ENCODE assay signal across 8 cellular contexts in the genomic region with DNA sequence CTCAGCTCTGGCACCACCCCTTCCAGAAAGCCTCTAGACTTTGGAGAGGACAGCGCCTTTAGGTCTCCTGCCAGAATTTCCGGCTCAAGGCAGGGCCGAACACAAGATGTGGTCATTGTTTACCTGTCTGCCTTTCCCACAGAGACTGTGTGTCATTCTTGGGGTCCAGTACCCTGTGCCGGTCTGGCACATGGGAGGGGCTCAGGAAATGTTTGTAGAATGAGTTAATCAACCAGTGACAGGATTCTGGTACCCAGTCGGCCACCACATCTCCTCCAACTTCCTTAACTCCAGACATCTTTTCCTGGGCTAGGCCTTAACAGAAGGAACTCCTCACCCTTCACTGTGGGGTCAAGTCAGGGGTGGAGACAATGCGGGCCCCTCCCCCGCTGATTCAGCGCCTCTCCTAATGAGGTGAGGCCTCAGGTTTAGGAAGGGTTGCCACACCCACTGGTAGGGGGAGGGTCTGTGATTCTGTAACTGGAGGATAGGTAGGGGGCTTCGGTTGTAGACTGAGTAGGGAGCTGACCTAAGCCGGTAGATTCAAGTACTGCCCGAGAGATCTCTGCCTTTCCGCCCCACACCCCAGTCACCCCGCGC. TPM values are rescaled to one million over a fixed set of nuclear protein-coding genes. Genes with fewer than 3 reads are reported as not detected.
DNase-seq lines count a peak whose midpoint lies in the region; ATAC-seq and TF ChIP-seq lines count a peak whose summit lies in the region.

No MANE protein-coding gene starts in this region.

- H3K27me3 ChIP-seq in OCI-LY1 (ENCODE audit: insufficient read depth, low read length): no peaks in the 10 kb centered on the region

- H3K27ac ChIP-seq in OCI-LY1 (ENCODE audit: low read depth, low read length, poor library complexity, severe bottlenecking): peak overlapping the region; percentile 32

- H3K4me3 Mint-ChIP-seq in MCF 10A (ENCODE audit: unreplicated experiment): peak overlapping the region; percentile 81

- no peaks in the 10 kb centered on the region for H4K20me1 ChIP-seq in OCI-LY1 (ENCODE audit: insufficient read depth, low read length)

- DNase-seq in HFF-Myc (ENCODE audit: extremely low read depth, low read depth) (no peak), MCF 10A (ENCODE audit: unreplicated experiment) (peak; percentile 94), left colon (peak; percentile 78 to 88), Kasumi-1 (lab: John Stamatoyannopoulos, UW) (no peak), D341Med (ENCODE audit: low spot score) (no peak)
- peak; percentile 71 for DNase-seq in stimulated activated CD8-positive, alpha-beta memory T cell treated with anti-CD3 and anti-CD28 coated beads, Interleukin-4, amount 100 ng/mL, for 48 hours

- peak overlapping the region; percentile 78 for H3K9ac ChIP-seq in OCI-LY1 (ENCODE audit: low read length)

- TF ChIP-seq CTCF in HFF-Myc (IDR thresholded peaks at IDR 0.05; ENCODE audit: low read depth, low read length, missing control alignments): no peak
- TF ChIP-seq CTCF in OCI-LY1 (IDR thresholded peaks at IDR 0.05; ENCODE audit: low read length): no peak
- TF ChIP-seq CTCF in MCF 10A (IDR thresholded peaks at IDR 0.05; ENCODE audit: unreplicated experiment): no peak

- POLR2A ChIA-PET in MCF 10A (lab: Yijun Ruan, JAX): interaction anchor here (0.6 to 3.2 kb wide), 17 partner anchors 10 to 262 kb away, joined by 3 to 38 read pairs (median 6); a partner anchor contains a TSS

- no peaks in the 10 kb centered on the region for H3K9me2 ChIP-seq in OCI-LY1 (ENCODE audit: low read depth, low read length)

- H3K9me3 ChIP-seq in OCI-LY1 (ENCODE audit: low read length): no peaks in the 10 kb centered on the region

- H3K9me3 Mint-ChIP-seq in MCF 10A (ENCODE audit: unreplicated experiment): no peaks in the 10 kb centered on the region

- no peaks in the 10 kb centered on the region for H3K36me3 ChIP-seq in OCI-LY1 (ENCODE audit: insufficient read depth, low read length)

- 0 out of 2 replicates have a peak overlapping the region, but pooled peaks have one; percentile 25 for H2AFZ ChIP-seq in OCI-LY1 (ENCODE audit: low read length)

- CTCF ChIA-PET in MCF 10A (lab: Yijun Ruan, JAX): interaction anchor here (1.0 to 1.2 kb wide), 3 partner anchors 30 to 112 kb away, joined by 3 to 6 read pairs (median 5); no protein-coding TSS in a partner anchor

- H3K27me3 Mint-ChIP-seq in MCF 10A (ENCODE audit: insufficient read depth, unreplicated experiment): no peaks in the 10 kb centered on the region

- BruUV-seq in MCF 10A (replicated peaks; lab: Mats Ljungman, UMichigan): TSS peak; percentile 78

- intact Hi-C loops in MCF 10A (cut with micrococcal nuclease) (loop anchor here (2.0 kb wide), 2 partner anchors 28 to 30 kb away; a partner anchor contains a TSS), left colon (cut with DNase I, micrococcal nuclease) (no loop called here)

- no peaks in the 10 kb centered on the region for H3K36me3 Mint-ChIP-seq in MCF 10A (ENCODE audit: insufficient read depth, unreplicated experiment)

- peak; percentile 60 for ATAC-seq in left colon

- peaks cover 16% of the 10 kb centered on the region for H3K4me1 Mint-ChIP-seq in MCF 10A (ENCODE audit: insufficient read depth, unreplicated experiment)

- peaks cover 6% of the 10 kb centered on the region for H3K4me1 ChIP-seq in OCI-LY1 (ENCODE audit: insufficient read depth, low read length, severe bottlenecking)

- H3K4me2 ChIP-seq in OCI-LY1 (ENCODE audit: low read length): peak overlapping the region; percentile 94

- no peaks in the 10 kb centered on the region for H3F3A ChIP-seq in OCI-LY1 (ENCODE audit: insufficient read depth, low read length)

- H3K4me3 ChIP-seq in GM08714 (ENCODE audit: low read length): peak overlapping the region; percentile 53; the same call in 1 of the 2 replicates
- H3K4me3 ChIP-seq in HFF-Myc (replicated peaks; ENCODE audit: low read depth, low read length): peak overlapping the region; percentile 65
- peak overlapping the region; percentile 79 for H3K4me3 ChIP-seq in OCI-LY1 (ENCODE audit: low read depth, low read length, poor library complexity, severe bottlenecking)

- H3K27ac Mint-ChIP-seq in MCF 10A (ENCODE audit: low read depth, unreplicated experiment): peak overlapping the region; percentile 75

- H3K79me2 ChIP-seq in OCI-LY1 (ENCODE audit: insufficient read depth, low read length): no peaks in the 10 kb centered on the region

RNA-seq across cellular contexts. Expression of a gene that starts 29.3 kb away (rescaled TPM):
- total RNA-seq in MCF 10A (2022) (9.9 and 15.7 TPM in 2 replicates), left colon (100 to 1,000 TPM; 133 to 147 TPM)

Comparison
In these comparisons a context has a peak if more than half of its experiments do, and no peak if none do; other contexts are left out.
1. DNase-seq: peak in MCF 10A (single experiment), left colon (2 of 2) and stimulated activated CD8-positive, alpha-beta memory T cell treated with anti-CD3 and anti-CD28 coated beads, Interleukin-4, amount 100 ng/mL, for 48 hours (single experiment); none in HFF-Myc (single experiment), Kasumi-1 (0 of 2) and D341Med (single experiment).
2. Peak in every context shown above with its lines, with median percentiles within 50 percentile points of each other: H3K4me3 ChIP-seq.